10 cellular contexts compared by ENCODE assay signal in genomic region chr11:75383246-75383645, GRCh38. TPM values are rescaled to one million over a fixed set of nuclear protein-coding genes. Genes with fewer than 3 reads are reported as not detected.
DNase-seq lines count a peak whose midpoint lies in the region; ATAC-seq lines count a peak whose summit lies in the region.
"Had no signal": no experiment of that assay in that cellular context is flagged by ENCODE, and none has a peak within 500 bp of the region (broad histone marks: within the 10 kb centered on the region; RNA-seq: fewer than 3 reads in every experiment).

No MANE protein-coding gene starts in this region.

- H3K9me3 Mint-ChIP-seq in activated CD4-positive, alpha-beta T cell treated with anti-CD3 and anti-CD28 coated beads for 36 hours (ENCODE audit: low read depth), result no peaks in the 10 kb centered on the region
- H3K9me3 Mint-ChIP-seq in activated naive CD4-positive, alpha-beta T cell treated with anti-CD3 and anti-CD28 coated beads, Interleukin-2, amount 10 ng/mL, durations not matched to agents 7 days and 5 days, result no peaks in the 10 kb centered on the region

- H3K9ac ChIP-seq in neuronal stem cell (ENCODE audit: low read depth, low read length, poor library complexity), result no peak overlapping the region

- H2BK15ac ChIP-seq in neuronal stem cell (ENCODE audit: low read length), result no peak overlapping the region

- CTCF ChIA-PET in activated CD4-positive, alpha-beta T cell treated with anti-CD3 and anti-CD28 coated beads for 36 hours (lab: Charles Lee), result interaction anchor here (0.6 to 12.7 kb wide), 11 partner anchors 27 to 161 kb away, joined by 3 to 279 read pairs (median 4); partner anchors contain the start of gene ARRB1
- CTCF ChIA-PET in activated naive CD4-positive, alpha-beta T cell treated with anti-CD3 and anti-CD28 coated beads, Interleukin-2, amount 10 ng/mL, durations not matched to agents 7 days and 5 days (lab: Charles Lee), result interaction anchor here (0.6 to 12.9 kb wide), 10 partner anchors 11 to 105 kb away, joined by 3 to 389 read pairs (median 7); no protein-coding TSS in a partner anchor

- no peak overlapping the region for H4K91ac ChIP-seq in neuronal stem cell (ENCODE audit: low read depth, low read length, poor library complexity)

- intact Hi-C loops in activated CD4-positive, alpha-beta T cell treated with anti-CD3 and anti-CD28 coated beads for 36 hours (cut with DNase I, micrococcal nuclease), result no loop called here
- intact Hi-C loops in head of caudate nucleus (cut with DNase I), result no loop called here

- no peaks in the 10 kb centered on the region for H3K36me3 ChIP-seq in neuronal stem cell (replicated peaks in 1 of 2; ENCODE audit: control insufficient read depth in 2 of 2, insufficient read depth in 2 of 2, low read length in 2 of 2)

- ATAC-seq in activated CD4-positive, alpha-beta T cell treated with anti-CD3 and anti-CD28 coated beads for 36 hours, result peak; percentile 47
- ATAC-seq in HG03520 (IDR thresholded peaks at IDR 0.05; ENCODE audit: unreplicated experiment), result no peak

- no peak overlapping the region for H3K14ac ChIP-seq in neuronal stem cell (ENCODE audit: low read length)

- no peak overlapping the region for H3K27ac ChIP-seq in neuronal stem cell (replicated peaks; ENCODE audit: low read length)
- H3K27ac ChIP-seq: hepatocyte had no signal

- peaks cover under 1 to 4% of the 10 kb centered on the region in 2 donors for H3K4me1 ChIP-seq in neuronal stem cell (ENCODE audit: control insufficient read depth in 2 of 2, insufficient read depth in 1 of 2, low read depth in 1 of 2, low read length in 2 of 2)

- no CpG with 5 or more reads among the region's 3 CpGs for WGBS in neuronal stem cell (ENCODE audit: extremely low coverage in 2 of 2, insufficient read length in 2 of 2, insufficient replicate concordance in 1 of 2), 2 donors

- no peaks in the 10 kb centered on the region for H3K27me3 Mint-ChIP-seq in activated CD4-positive, alpha-beta T cell treated with anti-CD3 and anti-CD28 coated beads for 36 hours
- peaks cover 14% of the 10 kb centered on the region for H3K27me3 Mint-ChIP-seq in activated naive CD4-positive, alpha-beta T cell treated with anti-CD3 and anti-CD28 coated beads, Interleukin-2, amount 10 ng/mL, durations not matched to agents 7 days and 5 days

- H3K4me2 ChIP-seq in neuronal stem cell (ENCODE audit: insufficient read depth, low read length, poor library complexity, severe bottlenecking), result no peak overlapping the region
- H3K4me2 ChIP-seq: hepatocyte had no signal

- peaks cover 17% of the 10 kb centered on the region for H3K4me1 Mint-ChIP-seq in activated CD4-positive, alpha-beta T cell treated with anti-CD3 and anti-CD28 coated beads for 36 hours
- H3K4me1 Mint-ChIP-seq in activated naive CD4-positive, alpha-beta T cell treated with anti-CD3 and anti-CD28 coated beads, Interleukin-2, amount 10 ng/mL, durations not matched to agents 7 days and 5 days, result peaks cover 24% of the 10 kb centered on the region

- no peaks in the 10 kb centered on the region for H3K36me3 Mint-ChIP-seq in activated CD4-positive, alpha-beta T cell treated with anti-CD3 and anti-CD28 coated beads for 36 hours (ENCODE audit: low read depth)
- no peaks in the 10 kb centered on the region for H3K36me3 Mint-ChIP-seq in activated naive CD4-positive, alpha-beta T cell treated with anti-CD3 and anti-CD28 coated beads, Interleukin-2, amount 10 ng/mL, durations not matched to agents 7 days and 5 days

- H4K8ac ChIP-seq in neuronal stem cell (ENCODE audit: low read depth, low read length), result no peak overlapping the region

- no peak overlapping the region for H3K4me3 Mint-ChIP-seq in activated CD4-positive, alpha-beta T cell treated with anti-CD3 and anti-CD28 coated beads for 36 hours
- no peak overlapping the region for H3K4me3 Mint-ChIP-seq in activated naive CD4-positive, alpha-beta T cell treated with anti-CD3 and anti-CD28 coated beads, Interleukin-2, amount 10 ng/mL, durations not matched to agents 7 days and 5 days

- H3K9me3 ChIP-seq in neuronal stem cell (replicated peaks in 1 of 2; ENCODE audit: control insufficient read depth in 2 of 2, insufficient read depth in 1 of 2, low read depth in 1 of 2, low read length in 2 of 2), result no peaks in the 10 kb centered on the region

- H3K27ac Mint-ChIP-seq in activated CD4-positive, alpha-beta T cell treated with anti-CD3 and anti-CD28 coated beads for 36 hours, result peak overlapping the region; percentile 40
- H3K27ac Mint-ChIP-seq in activated naive CD4-positive, alpha-beta T cell treated with anti-CD3 and anti-CD28 coated beads, Interleukin-2, amount 10 ng/mL, durations not matched to agents 7 days and 5 days, result peak overlapping the region; percentile 84

- no peak overlapping the region for H2AK5ac ChIP-seq in neuronal stem cell (ENCODE audit: low read depth, low read length)

- no peak overlapping the region for H3K4ac ChIP-seq in neuronal stem cell (ENCODE audit: low read length)

- POLR2A ChIA-PET in activated CD4-positive, alpha-beta T cell treated with anti-CD3 and anti-CD28 coated beads for 36 hours (lab: Charles Lee), result no interaction called here

- no peak overlapping the region for H3K4me3 ChIP-seq in neuronal stem cell (ENCODE audit: low read length in 2 of 2)
- H3K4me3 ChIP-seq: hepatocyte had no signal

- no peaks in the 10 kb centered on the region for H3K27me3 ChIP-seq in neuronal stem cell (ENCODE audit: control insufficient read depth in 3 of 3, insufficient read depth in 3 of 3, low read depth in 1 of 3, low read length in 3 of 3)
- H3K27me3 ChIP-seq: hepatocyte had no signal

- H3K79me1 ChIP-seq in neuronal stem cell (ENCODE audit: low read depth, low read length), result no peaks in the 10 kb centered on the region

- no peak overlapping the region for H2BK120ac ChIP-seq in neuronal stem cell (ENCODE audit: low read depth, low read length)

- no peak overlapping the region for H3K18ac ChIP-seq in neuronal stem cell (ENCODE audit: low read length)

- no peak overlapping the region for H2BK5ac ChIP-seq in neuronal stem cell (ENCODE audit: low read length)

- H2AFZ ChIP-seq in neuronal stem cell (ENCODE audit: low read length), result peak overlapping the region; percentile 74
- H2AFZ ChIP-seq: hepatocyte had no signal

- H2BK12ac ChIP-seq in neuronal stem cell (ENCODE audit: low read length), result no peak overlapping the region

- H3K23ac ChIP-seq in neuronal stem cell (ENCODE audit: low read depth, low read length, poor library complexity), result no peak overlapping the region

- peak; percentile 48 for DNase-seq in activated CD4-positive, alpha-beta T cell treated with anti-CD3 and anti-CD28 coated beads for 36 hours
- no peak for DNase-seq in activated CD4-positive, alpha-beta T cell treated with anti-CD3 and anti-CD28 coated beads, Interleukin-2, amount 50 U/mL, for 4 hours
- DNase-seq in NOMO-1 (lab: John Stamatoyannopoulos, UW; ENCODE audit: unreplicated experiment in 2 of 2) (peak; percentile 31 to 86), neuronal stem cell (ENCODE audit: low spot score) (no peak), head of caudate nucleus (no peak), GM19240 (ENCODE audit: insufficient read length, low spot score) (no peak)
- DNase-seq in activated naive CD4-positive, alpha-beta T cell treated with anti-CD3 and anti-CD28 coated beads, Interleukin-2, amount 10 ng/mL, durations not matched to agents 7 days and 5 days, result peak; percentile 64
- DNase-seq: SW 1271 had no signal

RNA-seq across cellular contexts. Expression of gene RPS3, which starts 16.1 kb away (rescaled TPM):
- 1,000 to 10,000 TPM; 4,536 to 4,569 TPM for total RNA-seq in activated CD4-positive, alpha-beta T cell treated with anti-CD3 and anti-CD28 coated beads for 36 hours
- polyA plus RNA-seq in neuronal stem cell (2013, experiment 1 of 2), result 5,741 TPM
- polyA plus RNA-seq in neuronal stem cell (2013, experiment 2 of 2), result 5,744 TPM

RNA-seq across cellular contexts. Expression of gene ARRB1, which starts 31.8 kb away (rescaled TPM):
- 10 to 100 TPM; 21.0 to 21.8 TPM for total RNA-seq in activated CD4-positive, alpha-beta T cell treated with anti-CD3 and anti-CD28 coated beads for 36 hours
- 6.6 TPM for polyA plus RNA-seq in neuronal stem cell (2013, experiment 1 of 2)
- 6.3 TPM for polyA plus RNA-seq in neuronal stem cell (2013, experiment 2 of 2)

RNA-seq across cellular contexts. Expression of gene KLHL35, which starts 49.8 kb away (rescaled TPM):
- under 1 TPM; 0.62 to 0.65 TPM for total RNA-seq in activated CD4-positive, alpha-beta T cell treated with anti-CD3 and anti-CD28 coated beads for 36 hours
- 1.2 TPM for polyA plus RNA-seq in neuronal stem cell (2013, experiment 1 of 2)
- polyA plus RNA-seq in neuronal stem cell (2013, experiment 2 of 2), result 1.5 TPM

Comparison
In these comparisons a context has a peak if more than half of its experiments do, and no peak if none do; other contexts are left out.
1. DNase-seq: peak in activated CD4-positive, alpha-beta T cell treated with anti-CD3 and anti-CD28 coated beads for 36 hours (single experiment), NOMO-1 (2 of 2) and activated naive CD4-positive, alpha-beta T cell treated with anti-CD3 and anti-CD28 coated beads, Interleukin-2, amount 10 ng/mL, durations not matched to agents 7 days and 5 days (single experiment); none in activated CD4-positive, alpha-beta T cell treated with anti-CD3 and anti-CD28 coated beads, Interleukin-2, amount 50 U/mL, for 4 hours (0 of 2), neuronal stem cell (single experiment), head of caudate nucleus (0 of 42) and GM19240 (single experiment).